In the genomic region with DNA sequence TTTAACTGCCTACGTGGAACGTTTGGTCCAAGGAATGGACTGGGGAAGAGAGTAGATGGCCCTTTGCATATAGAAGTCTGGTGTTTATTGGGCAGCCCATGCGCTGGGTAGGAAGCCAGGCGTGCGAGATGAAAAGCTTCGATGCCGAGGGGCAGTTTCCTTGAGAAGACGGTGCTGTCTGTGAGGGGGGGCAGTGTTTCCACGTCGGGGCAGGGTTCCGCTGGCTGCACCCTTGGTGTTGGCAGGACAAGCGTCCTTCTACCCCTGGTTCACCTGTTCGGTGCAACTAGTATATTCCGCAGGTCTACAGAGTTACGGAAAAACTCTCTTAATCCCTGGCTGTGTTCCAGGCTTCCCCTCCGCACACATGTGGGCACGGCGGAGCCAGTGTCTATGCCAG, we compare ENCODE assay signal across 25 cellular contexts.
"Had no signal": no experiment of that assay in that cellular context is flagged by ENCODE, and none has a peak within 500 bp of the region (broad histone marks: within the 10 kb centered on the region; RNA-seq: fewer than 3 reads in every experiment).

No MANE protein-coding gene starts in this region.

- H3K4me1 ChIP-seq: parathyroid adenoma, right lobe of liver had no signal

- H3K4me3 ChIP-seq: esophagus squamous epithelium, heart right ventricle, left ventricle myocardium inferior, lower lobe of right lung, right lobe of liver, stomach, thyroid gland had no signal

- H3K9me3 Mint-ChIP-seq: effector memory CD8-positive, alpha-beta T cell; natural killer cell; type B pancreatic cell had no signal

- DNase-seq: cortex of kidney; effector memory CD8-positive, alpha-beta T cell; erythroblast; esophagus squamous epithelium; foreskin melanocyte; glutamatergic neuron; heart right ventricle; hippocampal formation; kidney glomerular epithelial cell; left colon; left ventricle myocardium inferior; lower lobe of right lung; natural killer cell; right lobe of liver; small intestine; stimulated activated CD4-positive, alpha-beta T cell treated with anti-CD3 and anti-CD28 coated beads, Interleukin-15, amount 100 ng/mL, for 24 hours; stimulated activated CD4-positive, alpha-beta T cell treated with anti-CD3 and anti-CD28 coated beads, Interleukin-2, amount 100 ng/mL, for 48 hours; stimulated activated CD8-positive, alpha-beta memory T cell treated with anti-CD3 and anti-CD28 coated beads, Interleukin-4, amount 100 ng/mL, for 48 hours; stimulated activated naive CD4-positive, alpha-beta T cell treated with Interleukin-2 at 50 U/mL for 16 hours; stomach; thyroid gland had no signal

- H3K9ac ChIP-seq: parathyroid adenoma had no signal

- ATAC-seq: effector memory CD8-positive, alpha-beta T cell; heart right ventricle; left colon; lower lobe of right lung; natural killer cell; right lobe of liver had no signal

- H3K36me3 ChIP-seq: esophagus squamous epithelium, heart right ventricle, left ventricle myocardium inferior, lower lobe of right lung, neutrophil, right lobe of liver, stomach, thyroid gland had no signal

- H3K36me3 Mint-ChIP-seq: natural killer cell, type B pancreatic cell had no signal

- H3K27me3 ChIP-seq: esophagus squamous epithelium, heart right ventricle, right lobe of liver, stomach, thyroid gland had no signal

- H3K9me3 ChIP-seq: esophagus squamous epithelium, heart right ventricle, left ventricle myocardium inferior, lower lobe of right lung, neutrophil, right lobe of liver, stomach, thyroid gland had no signal

- H3K27ac Mint-ChIP-seq: effector memory CD8-positive, alpha-beta T cell; natural killer cell; progenitor cell of endocrine pancreas; type B pancreatic cell had no signal

- H3K27ac ChIP-seq: esophagus squamous epithelium, left ventricle myocardium inferior, lower lobe of right lung, neutrophil, parathyroid adenoma, right lobe of liver, stomach had no signal

- H3K4me3 Mint-ChIP-seq: effector memory CD8-positive, alpha-beta T cell; natural killer cell; type B pancreatic cell had no signal
